9 cellular contexts compared by ENCODE assay signal in the genomic region with DNA sequence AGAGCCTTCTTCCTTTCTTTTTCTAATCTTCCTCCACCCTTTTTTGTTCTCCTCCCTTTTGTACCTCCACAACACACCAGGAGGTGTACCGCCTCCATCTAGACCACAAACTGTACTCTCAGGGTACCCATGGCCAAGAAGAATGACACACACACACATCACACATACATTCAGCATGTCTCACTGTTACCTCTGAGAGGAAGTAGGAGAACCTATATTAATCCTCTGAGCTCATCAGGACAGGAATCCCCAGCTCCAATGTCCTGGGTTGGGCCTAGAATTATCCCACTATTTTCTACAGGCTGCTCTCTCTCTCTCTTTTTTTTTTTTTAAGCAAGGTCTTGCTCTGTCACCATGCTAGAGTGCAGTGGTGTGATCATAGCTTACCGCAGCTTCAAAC. TPM values are rescaled to one million over a fixed set of nuclear protein-coding genes. Genes with fewer than 3 reads are reported as not detected.
DNase-seq lines count a peak whose midpoint lies in the region; ATAC-seq and TF ChIP-seq lines count a peak whose summit lies in the region.
"Had no signal": no experiment of that assay in that cellular context is flagged by ENCODE, and none has a peak within 500 bp of the region (broad histone marks: within the 10 kb centered on the region; RNA-seq: fewer than 3 reads in every experiment).

No MANE protein-coding gene starts in this region.

- no peaks in the 10 kb centered on the region for H3K27me3 Mint-ChIP-seq in central memory CD8-positive, alpha-beta T cell
- no peaks in the 10 kb centered on the region for H3K27me3 Mint-ChIP-seq in natural killer cell (ENCODE audit: low read depth in 2 of 2)

- TF ChIP-seq POLR2A in GM18505 (IDR thresholded peaks at IDR 0.05; ENCODE audit: borderline replicate concordance, extremely low read depth, insufficient read depth, insufficient read length) (no peak), right lobe of liver (IDR thresholded peaks at IDR 0.05) (no peak)

- H3K27ac ChIP-seq in BLaER1 (peak overlapping the region; percentile 14; the same call in 1 of the 2 replicates), right lobe of liver (no peak overlapping the region)
- H3K27ac ChIP-seq: pancreas had no signal

- H3K36me3 ChIP-seq in BLaER1 (peaks cover 23% of the 10 kb centered on the region; the same call in 1 of the 2 replicates), right lobe of liver (no peaks in the 10 kb centered on the region)
- H3K36me3 ChIP-seq: pancreas had no signal

- intact Hi-C loops in natural killer cell (cut with micrococcal nuclease) (loop anchor here (1.0 kb wide), 2 partner anchors 8 to 11 kb away; no protein-coding TSS in a partner anchor), right lobe of liver (cut with DNase I) (no loop called here)

- H3K27ac Mint-ChIP-seq in central memory CD8-positive, alpha-beta T cell (ENCODE audit: low read depth): peak overlapping the region; percentile 83
- peak overlapping the region; percentile 89 to 93 for H3K27ac Mint-ChIP-seq in natural killer cell

- H3K4me1 ChIP-seq in BLaER1 (peaks cover 51% of the 10 kb centered on the region), right lobe of liver (peaks cover 0 to 26% (median 8%) of the 10 kb centered on the region in 4 donors)

- H3K4me1 Mint-ChIP-seq in central memory CD8-positive, alpha-beta T cell: peaks cover 70% of the 10 kb centered on the region
- peaks cover 68 to 73% of the 10 kb centered on the region in 2 donors for H3K4me1 Mint-ChIP-seq in natural killer cell

- peaks cover 19% of the 10 kb centered on the region for H3K36me3 Mint-ChIP-seq in central memory CD8-positive, alpha-beta T cell (ENCODE audit: insufficient read depth)
- H3K36me3 Mint-ChIP-seq in natural killer cell: no peaks in the 10 kb centered on the region

- peak overlapping the region; percentile 17 for H3K4me3 Mint-ChIP-seq in central memory CD8-positive, alpha-beta T cell
- peak overlapping the region; percentile 58 for H3K4me3 Mint-ChIP-seq in natural killer cell

- DNase-seq in LHCN-M2 (ENCODE audit: low read depth) (peak; percentile 99), natural killer cell (no peak), NCI-H526 (lab: John Stamatoyannopoulos, UW) (no peak), KBM-7 (no peak), right lobe of liver (no peak)
- no peak for DNase-seq in central memory CD8-positive, alpha-beta T cell (ENCODE audit: low spot score in 2 of 2)
- DNase-seq: pancreas had no signal

- H3K4me2 ChIP-seq in BLaER1: peak overlapping the region; percentile 52

- no peak for TF ChIP-seq CTCF in natural killer cell (IDR thresholded peaks at IDR 0.05)
- no peak for TF ChIP-seq CTCF in right lobe of liver (IDR thresholded peaks at IDR 0.05)

- no peaks in the 10 kb centered on the region for H3K27me3 ChIP-seq in BLaER1
- H3K27me3 ChIP-seq in right lobe of liver: no peaks in the 10 kb centered on the region
- H3K27me3 ChIP-seq: pancreas had no signal

- peak; percentile 69 for ATAC-seq in central memory CD8-positive, alpha-beta T cell (replicated peaks; ENCODE audit: extremely low read depth, poor library complexity, severe bottlenecking)
- ATAC-seq in natural killer cell (peak; percentile 58 to 72 (median 69)), GM18505 (IDR thresholded peaks at IDR 0.05; ENCODE audit: unreplicated experiment) (no peak), right lobe of liver (no peak)
- ATAC-seq: pancreas had no signal

- H4K20me1 ChIP-seq in BLaER1: peaks cover 34% of the 10 kb centered on the region; the same call in 1 of the 2 replicates

- H3K9ac ChIP-seq in BLaER1: no peak overlapping the region

- H3K9me3 ChIP-seq in BLaER1: no peaks in the 10 kb centered on the region
- H3K9me3 ChIP-seq in right lobe of liver: no peaks in the 10 kb centered on the region
- H3K9me3 ChIP-seq: pancreas had no signal

- H3K9me3 Mint-ChIP-seq in central memory CD8-positive, alpha-beta T cell: no peaks in the 10 kb centered on the region
- no peaks in the 10 kb centered on the region for H3K9me3 Mint-ChIP-seq in natural killer cell

- in situ Hi-C loops in KBM-7 (cut with MboI; ENCODE audit: low pct_unique_long_range_greater_than_20kb, low sequenced_read_pairs): no loop called here

- H3K4me3 ChIP-seq in BLaER1: no peak overlapping the region
- no peak overlapping the region for H3K4me3 ChIP-seq in right lobe of liver
- H3K4me3 ChIP-seq: pancreas had no signal

- WGBS in right lobe of liver (ENCODE audit: insufficient coverage, low coverage, low lambda C conversion rate, missing lambda C conversion rate): 67% methylated on average over 2 of the region's 2 CpGs

RNA-seq across cellular contexts. Expression of gene ATP2B4, which starts 36.7 kb away (rescaled TPM):
- total RNA-seq in LHCN-M2 (2014; rRNA removed) (24.8 and 25.8 TPM in 2 replicates), natural killer cell (100 to 1,000 TPM; 175 to 235 (median 196) TPM), right lobe of liver (10 to 100 TPM in 4 of 6 experiments, 1 to 10 TPM in 2; 8.7 to 59.3 (median 23.3) TPM)
- 17.4 TPM for polyA plus RNA-seq in LHCN-M2 (2012)

Comparison
In these comparisons a context has a peak if more than half of its experiments do, and no peak if none do; other contexts are left out.
1. ATAC-seq: peak in central memory CD8-positive, alpha-beta T cell (single experiment) and natural killer cell (3 of 3); none in GM18505 (single experiment) and right lobe of liver (0 of 4).